In genomic region chr7:28020302-28020940, GRCh38 we compare ENCODE assay signal across 1 cellular context.
TF ChIP-seq lines count a peak whose summit lies in the region.

No MANE protein-coding gene starts in this region.

TF ChIP-seq in GM12878, 131 proteins besides CTCF, POLR2A, EP300 and RAD21 (continued from another document):
- TF ChIP-seq PKNOX1 (IDR thresholded peaks at IDR 0.05) (0 out of 2 replicates have a peak, but pooled peaks have one; percentile 5), ZBTB4 (CRISPR knock-in tag; IDR thresholded peaks at IDR 0.05) (no peak), BMI1 (IDR thresholded peaks at IDR 0.05; ENCODE audit: borderline replicate concordance) (no peak), BCL3 (IDR thresholded peaks at IDR 0.05; ENCODE audit: borderline replicate concordance, insufficient read depth, low read depth, low read length, poor library complexity, severe bottlenecking) (no peak), ZBTB40 (IDR thresholded peaks at IDR 0.05; ENCODE audit: borderline replicate concordance) (no peak)
